15 cellular contexts compared by ENCODE assay signal in the genomic region with DNA sequence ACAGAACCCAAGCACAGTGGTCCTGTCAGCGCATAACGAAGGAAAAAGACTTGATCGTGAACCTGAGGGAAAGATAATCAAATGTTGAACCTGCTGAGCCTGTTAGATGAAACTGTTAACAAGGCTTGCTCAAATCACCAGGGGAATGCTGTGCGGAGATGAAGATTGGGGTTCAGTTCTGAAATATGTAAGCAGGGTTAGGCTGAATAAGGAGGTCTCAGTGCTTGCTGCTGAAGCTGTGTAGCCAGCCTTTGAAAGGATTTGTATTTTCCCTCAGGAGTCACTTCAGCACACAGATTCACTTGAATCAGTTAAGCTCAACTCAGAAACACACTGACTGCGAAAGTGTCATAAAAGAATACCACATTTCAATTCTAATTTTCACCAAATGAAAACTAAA.
DNase-seq lines count a peak whose midpoint lies in the region; ATAC-seq and TF ChIP-seq lines count a peak whose summit lies in the region.
"Had no signal": no experiment of that assay in that cellular context is flagged by ENCODE, and none has a peak within 500 bp of the region (broad histone marks: within the 10 kb centered on the region; RNA-seq: fewer than 3 reads in every experiment).

No MANE protein-coding gene starts in this region.

- POLR2A ChIA-PET in Caco-2 (lab: Charles Lee), result no interaction called here

- intact Hi-C loops in Caco-2 (cut with micrococcal nuclease; ENCODE audit: unreplicated experiment), result no loop called here

- no peaks in the 10 kb centered on the region for H3K9me3 ChIP-seq in Caco-2

- H3K4me1 Mint-ChIP-seq in GM23338 (no peaks in the 10 kb centered on the region), Caco-2 (ENCODE audit: low read depth, unreplicated experiment) (no peaks in the 10 kb centered on the region)
- H3K4me1 Mint-ChIP-seq: B cell, H9, IgD-negative memory B cell had no signal

- H4K20me1 ChIP-seq in GM23338 (replicated peaks; ENCODE audit: insufficient read depth), result no peaks in the 10 kb centered on the region

- no peak overlapping the region for H3K27ac ChIP-seq in GM23338 (ENCODE audit: low read depth)

- CTCF ChIA-PET in Caco-2 (lab: Charles Lee), result no interaction called here

- BruUV-seq in Caco-2 (replicated peaks; lab: Mats Ljungman, UMichigan), result no TSS peak

- no peaks in the 10 kb centered on the region for H3K4me1 ChIP-seq in GM23338 (ENCODE audit: insufficient read depth)
- H3K4me1 ChIP-seq in Caco-2, result no peaks in the 10 kb centered on the region

- H3K9me3 Mint-ChIP-seq in GM23338 (no peaks in the 10 kb centered on the region), Caco-2 (ENCODE audit: unreplicated experiment) (no peaks in the 10 kb centered on the region)
- H3K9me3 Mint-ChIP-seq: CD4-positive, alpha-beta T cell; H9 had no signal

- no peak overlapping the region for H3K4me2 ChIP-seq in GM23338

- DNase-seq in GM23338 (ENCODE audit: low spot score) (no peak), cerebellum (ENCODE audit: low spot score) (peak; percentile 2), midbrain (lab: John Stamatoyannopoulos, UW) (peak; percentile 9), superior temporal gyrus (ENCODE audit: extremely low spot score) (peak; percentile 28), Caco-2 (no peak)
- no peak for DNase-seq in activated T-cell treated with anti-CD3 and anti-CD28 coated beads, Interleukin-2, amount 50 U/mL, for 48 hours
- DNase-seq: ACHN; CD4-positive, alpha-beta T cell; DND-41; GF-D8; GOT3; H9 had no signal

- no peak overlapping the region for H3K27ac Mint-ChIP-seq in GM23338
- H3K27ac Mint-ChIP-seq in Caco-2 (ENCODE audit: unreplicated experiment), result no peak overlapping the region
- H3K27ac Mint-ChIP-seq: B cell; CD4-positive, alpha-beta T cell; IgD-negative memory B cell had no signal

- no peaks in the 10 kb centered on the region for H3K79me2 ChIP-seq in GM23338 (replicated peaks; ENCODE audit: insufficient read depth)

- no peak overlapping the region for H3K4me3 Mint-ChIP-seq in GM23338
- no peak overlapping the region for H3K4me3 Mint-ChIP-seq in Caco-2 (ENCODE audit: unreplicated experiment)
- H3K4me3 Mint-ChIP-seq: B cell; CD4-positive, alpha-beta T cell; H9; IgD-negative memory B cell had no signal

- H3K9me2 ChIP-seq in GM23338 (ENCODE audit: insufficient read depth), result no peaks in the 10 kb centered on the region

- ATAC-seq in GM23338 (no peak), GM19324 (IDR thresholded peaks at IDR 0.05; ENCODE audit: low FRiP score, unreplicated experiment) (no peak)

- no peaks in the 10 kb centered on the region for H3K27me3 ChIP-seq in GM23338 (ENCODE audit: insufficient read depth)
- H3K27me3 ChIP-seq in Caco-2 (replicated peaks; ENCODE audit: control insufficient read depth, insufficient read depth, low read length), result no peaks in the 10 kb centered on the region

- peak overlapping the region; percentile 64; the same call in 1 of the 2 replicates for H2AFZ ChIP-seq in GM23338

- no peaks in the 10 kb centered on the region for H3F3A ChIP-seq in GM23338 (replicated peaks; ENCODE audit: low read depth)

- H3K27me3 Mint-ChIP-seq in GM23338 (ENCODE audit: insufficient read depth, low read depth, poor library complexity) (no peaks in the 10 kb centered on the region), Caco-2 (ENCODE audit: insufficient read depth, unreplicated experiment) (peaks cover 8% of the 10 kb centered on the region)
- H3K27me3 Mint-ChIP-seq: B cell; CD4-positive, alpha-beta T cell; IgD-negative memory B cell had no signal

- no peak for TF ChIP-seq CTCF in GM23338 (conservative IDR thresholded peaks at IDR 0.05; ENCODE audit: low read depth in 2 of 2)
- no peak for TF ChIP-seq CTCF in Caco-2 (IDR thresholded peaks at IDR 0.05; ENCODE audit: insufficient read depth in 1 of 2, low read depth in 1 of 2, low read length in 1 of 2, severe bottlenecking in 1 of 2, unreplicated experiment in 1 of 2)

- no peak overlapping the region for H3K4me3 ChIP-seq in GM23338
- H3K4me3 ChIP-seq in Caco-2 (ENCODE audit: low read depth, low read length), result no peak overlapping the region

- H3K36me3 Mint-ChIP-seq in GM23338 (ENCODE audit: low read depth) (no peaks in the 10 kb centered on the region), Caco-2 (ENCODE audit: insufficient read depth, unreplicated experiment) (no peaks in the 10 kb centered on the region)
- H3K36me3 Mint-ChIP-seq: IgD-negative memory B cell had no signal

- H3K36me3 ChIP-seq in GM23338 (ENCODE audit: insufficient read depth) (no peaks in the 10 kb centered on the region), Caco-2 (ENCODE audit: control insufficient read depth, insufficient read depth, low read length) (no peaks in the 10 kb centered on the region)

TF ChIP-seq in GM23338, 12 proteins besides CTCF, POLR2A, EP300 and RAD21 (continues in another document):
- TF ChIP-seq ZNF331 (CRISPR knock-in tag; IDR thresholded peaks at IDR 0.05; ENCODE audit: low read depth) (no peak), STAT1 (IDR thresholded peaks at IDR 0.05; ENCODE audit: unreplicated experiment) (no peak), POLR2AphosphoS5 (IDR thresholded peaks at IDR 0.05; ENCODE audit: low read depth) (no peak), ZNF114 (CRISPR knock-in tag; IDR thresholded peaks at IDR 0.05) (no peak), EZH2phosphoT487 (IDR thresholded peaks at IDR 0.05; ENCODE audit: unreplicated experiment) (no peak), EZH2 (IDR thresholded peaks at IDR 0.05; ENCODE audit: low read depth, unreplicated experiment) (no peak)
- TF ChIP-seq, protein P1, sequence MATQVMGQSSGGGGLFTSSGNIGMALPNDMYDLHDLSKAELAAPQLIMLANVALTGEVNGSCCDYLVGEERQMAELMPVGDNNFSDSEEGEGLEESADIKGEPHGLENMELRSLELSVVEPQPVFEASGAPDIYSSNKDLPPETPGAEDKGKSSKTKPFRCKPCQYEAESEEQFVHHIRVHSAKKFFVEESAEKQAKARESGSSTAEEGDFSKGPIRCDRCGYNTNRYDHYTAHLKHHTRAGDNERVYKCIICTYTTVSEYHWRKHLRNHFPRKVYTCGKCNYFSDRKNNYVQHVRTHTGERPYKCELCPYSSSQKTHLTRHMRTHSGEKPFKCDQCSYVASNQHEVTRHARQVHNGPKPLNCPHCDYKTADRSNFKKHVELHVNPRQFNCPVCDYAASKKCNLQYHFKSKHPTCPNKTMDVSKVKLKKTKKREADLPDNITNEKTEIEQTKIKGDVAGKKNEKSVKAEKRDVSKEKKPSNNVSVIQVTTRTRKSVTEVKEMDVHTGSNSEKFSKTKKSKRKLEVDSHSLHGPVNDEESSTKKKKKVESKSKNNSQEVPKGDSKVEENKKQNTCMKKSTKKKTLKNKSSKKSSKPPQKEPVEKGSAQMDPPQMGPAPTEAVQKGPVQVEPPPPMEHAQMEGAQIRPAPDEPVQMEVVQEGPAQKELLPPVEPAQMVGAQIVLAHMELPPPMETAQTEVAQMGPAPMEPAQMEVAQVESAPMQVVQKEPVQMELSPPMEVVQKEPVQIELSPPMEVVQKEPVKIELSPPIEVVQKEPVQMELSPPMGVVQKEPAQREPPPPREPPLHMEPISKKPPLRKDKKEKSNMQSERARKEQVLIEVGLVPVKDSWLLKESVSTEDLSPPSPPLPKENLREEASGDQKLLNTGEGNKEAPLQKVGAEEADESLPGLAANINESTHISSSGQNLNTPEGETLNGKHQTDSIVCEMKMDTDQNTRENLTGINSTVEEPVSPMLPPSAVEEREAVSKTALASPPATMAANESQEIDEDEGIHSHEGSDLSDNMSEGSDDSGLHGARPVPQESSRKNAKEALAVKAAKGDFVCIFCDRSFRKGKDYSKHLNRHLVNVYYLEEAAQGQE (IDR thresholded peaks at IDR 0.05; ENCODE audit: unreplicated experiment), result no peak

Comparison
In these comparisons a context has a peak if more than half of its experiments do, and no peak if none do; other contexts are left out.
1. DNase-seq: peak in cerebellum (single experiment), midbrain (single experiment) and superior temporal gyrus (single experiment); none in GM23338 (single experiment), activated T-cell treated with anti-CD3 and anti-CD28 coated beads, Interleukin-2, amount 50 U/mL, for 48 hours (0 of 2) and Caco-2 (0 of 2).